Comparison of ENCODE assay signal across 18 cellular contexts in the genomic region with DNA sequence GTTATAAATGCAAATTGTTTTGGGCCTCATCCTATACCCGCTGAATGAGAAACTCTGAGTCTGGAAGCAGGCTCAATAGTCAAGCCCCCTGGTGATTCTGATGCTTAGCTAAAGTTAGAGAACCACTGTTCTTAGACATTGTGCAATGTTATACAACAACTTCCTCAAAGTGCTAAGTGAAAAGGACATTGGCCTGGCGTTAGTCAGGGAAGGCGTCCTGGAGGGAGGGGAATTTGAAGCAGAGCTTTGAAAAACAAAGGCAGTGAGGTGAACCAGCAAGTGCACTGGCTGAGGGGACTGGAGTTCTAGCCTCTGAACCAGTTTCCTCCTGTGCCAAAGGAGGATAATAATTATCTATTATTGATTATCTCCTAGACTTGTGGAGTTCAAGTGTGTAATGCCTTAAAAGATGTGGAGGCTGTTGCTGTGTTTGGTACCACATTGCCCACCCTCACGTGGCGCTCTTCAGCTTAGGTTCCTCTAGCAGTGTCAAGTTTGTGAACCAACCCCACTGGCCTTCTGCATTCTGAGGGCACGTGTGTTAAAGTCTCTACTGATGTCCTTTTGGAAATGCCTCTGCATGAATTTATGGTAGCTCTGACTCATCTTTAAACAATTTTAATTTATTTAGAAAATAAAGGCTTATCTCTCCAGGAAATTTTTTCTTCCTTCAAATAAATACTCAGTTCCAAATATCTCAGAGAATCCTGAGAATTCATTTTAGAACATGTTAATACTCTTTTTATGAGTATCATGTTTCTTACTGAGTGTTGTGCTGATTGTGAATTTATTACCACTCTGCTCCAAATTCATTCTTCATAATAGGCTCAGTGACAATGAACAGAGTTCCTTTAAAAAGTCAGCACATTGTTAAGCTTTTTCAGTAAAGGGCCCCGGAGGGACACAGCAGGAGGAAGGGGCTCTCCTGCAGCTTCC. TPM values are rescaled to one million over a fixed set of nuclear protein-coding genes. Genes with fewer than 3 reads are reported as not detected.
A peak's percentile ranks its signal among the peaks of the same experiment; 100 is the strongest.
DNase-seq lines count a peak whose midpoint lies in the region; ATAC-seq, FAIRE-seq and TF ChIP-seq lines count a peak whose summit lies in the region.
"Had no signal": no experiment of that assay in that cellular context is flagged by ENCODE, and none has a peak within 500 bp of the region (broad histone marks: within the 10 kb centered on the region; RNA-seq: fewer than 3 reads in every experiment).

No MANE protein-coding gene starts in this region.

- H3K4me1 ChIP-seq in breast epithelium (no peaks in the 10 kb centered on the region), keratinocyte (ENCODE audit: control insufficient read depth, extremely low read depth, insufficient read depth, low read length) (peaks cover 11% of the 10 kb centered on the region), ascending aorta (peaks cover 0 to 4% of the 10 kb centered on the region in 2 donors)

- H3K4me3 ChIP-seq in breast epithelium (no peak overlapping the region), keratinocyte (ENCODE audit: control insufficient read depth in 2 of 3, extremely low read depth in 1 of 3, insufficient read depth in 2 of 3, low read depth in 1 of 3, low read length in 3 of 3) (no peak overlapping the region), ascending aorta (no peak overlapping the region)
- H3K4me3 ChIP-seq: heart right ventricle, MG63, SK-N-MC had no signal

- no peak for ATAC-seq in CD4-positive, alpha-beta T cell (ENCODE audit: poor library complexity)
- no peak for ATAC-seq in HG03196 (IDR thresholded peaks at IDR 0.05; ENCODE audit: unreplicated experiment)
- ATAC-seq: esophagus mucosa had no signal

- H3K9me3 ChIP-seq in breast epithelium (no peaks in the 10 kb centered on the region), keratinocyte (ENCODE audit: control insufficient read depth, low read depth, low read length) (no peaks in the 10 kb centered on the region), ascending aorta (no peaks in the 10 kb centered on the region)
- H3K9me3 ChIP-seq in CD4-positive, alpha-beta T cell (ENCODE audit: control insufficient read depth, low read length), result no peaks in the 10 kb centered on the region
- H3K9me3 ChIP-seq: heart right ventricle, MG63 had no signal

- no peak for TF ChIP-seq POLR2A in breast epithelium (IDR thresholded peaks at IDR 0.05)

- CTCF ChIA-PET in MCF 10A (lab: Yijun Ruan, JAX), result interaction anchor here (0.5 to 5.1 kb wide), 9 partner anchors 16 to 913 kb away, joined by 3 to 28 read pairs (median 3); no protein-coding TSS in a partner anchor
- CTCF ChIA-PET in CD4-positive, alpha-beta T cell (lab: Charles Lee), result interaction anchor here (0.9 kb wide), 1 partner anchor 12 kb away, joined by 3 read pairs; no protein-coding TSS in a partner anchor

- peak; percentile 6 for DNase-seq in MCF 10A (ENCODE audit: unreplicated experiment)
- DNase-seq in breast epithelium (ENCODE audit: low spot score in 2 of 2), result no peak
- DNase-seq in SIG-M5 (lab: John Stamatoyannopoulos, UW), result peak; percentile 87
- DNase-seq in keratinocyte (ENCODE audit: low read depth, low spot score), result no peak
- no peak for DNase-seq in CD4-positive, alpha-beta T cell
- no peak for DNase-seq in activated CD8-positive, alpha-beta memory T cell treated with anti-CD3 and anti-CD28 coated beads, Interleukin-2, amount 50 U/mL, for 4 hours
- no peak for DNase-seq in ascending aorta (ENCODE audit: low spot score in 2 of 2)
- DNase-seq: 8988T, activated gamma-delta T cell, cortex of kidney, heart right ventricle, MG63, naive B cell, NCI-H2171 had no signal

- peaks cover 51% of the 10 kb centered on the region for H3K27me3 Mint-ChIP-seq in MCF 10A (ENCODE audit: insufficient read depth, unreplicated experiment)
- H3K27me3 Mint-ChIP-seq in CD4-positive, alpha-beta T cell, result peaks cover 55% of the 10 kb centered on the region
- H3K27me3 Mint-ChIP-seq: naive B cell had no signal

- H3K4me1 Mint-ChIP-seq in MCF 10A (ENCODE audit: insufficient read depth, unreplicated experiment), result no peaks in the 10 kb centered on the region
- H3K4me1 Mint-ChIP-seq in CD4-positive, alpha-beta T cell (ENCODE audit: low read depth), result peaks cover 4% of the 10 kb centered on the region

- H3K9me3 Mint-ChIP-seq in MCF 10A (ENCODE audit: unreplicated experiment), result no peaks in the 10 kb centered on the region
- H3K9me3 Mint-ChIP-seq in CD4-positive, alpha-beta T cell, result no peaks in the 10 kb centered on the region
- H3K9me3 Mint-ChIP-seq: naive B cell had no signal

- FAIRE-seq in keratinocyte (lab: Jason Lieb, UNC), result peak; percentile 9

- no peaks in the 10 kb centered on the region for H4K20me1 ChIP-seq in keratinocyte (ENCODE audit: control insufficient read depth, extremely low read depth, insufficient read depth, low read length)

- no peak overlapping the region for H3K9ac ChIP-seq in keratinocyte (ENCODE audit: control insufficient read depth, extremely low read depth, insufficient read depth, low read length)

- POLR2A ChIA-PET in MCF 10A (lab: Yijun Ruan, JAX), result interaction anchor here (0.7 kb wide), 2 partner anchors 40 to 157 kb away, joined by 3 to 4 read pairs; no protein-coding TSS in a partner anchor
- POLR2A ChIA-PET in CD4-positive, alpha-beta T cell (lab: Charles Lee), result no interaction called here

- no peak overlapping the region for H3K27ac Mint-ChIP-seq in MCF 10A (ENCODE audit: low read depth, unreplicated experiment)
- no peak overlapping the region for H3K27ac Mint-ChIP-seq in CD4-positive, alpha-beta T cell

- no peak overlapping the region for H3K27ac ChIP-seq in breast epithelium
- no peak overlapping the region for H3K27ac ChIP-seq in keratinocyte (ENCODE audit: control insufficient read depth, insufficient read depth, low read length)
- no peak overlapping the region for H3K27ac ChIP-seq in CD4-positive, alpha-beta T cell (ENCODE audit: low read depth, low read length)
- no peak overlapping the region for H3K27ac ChIP-seq in ascending aorta
- H3K27ac ChIP-seq: SK-N-MC had no signal

- H3K36me3 ChIP-seq in breast epithelium (no peaks in the 10 kb centered on the region), keratinocyte (ENCODE audit: control insufficient read depth in 2 of 2, extremely low read depth in 1 of 2, insufficient read depth in 2 of 2, low read length in 2 of 2) (no peaks in the 10 kb centered on the region), ascending aorta (no peaks in the 10 kb centered on the region)
- H3K36me3 ChIP-seq: heart right ventricle, MG63 had no signal

- no peak overlapping the region for H3K4me2 ChIP-seq in keratinocyte (ENCODE audit: control insufficient read depth, extremely low read depth, insufficient read depth, low read depth, low read length)

- no peaks in the 10 kb centered on the region for H3K79me2 ChIP-seq in keratinocyte (ENCODE audit: control insufficient read depth, insufficient read depth, low read length)

- no peak for TF ChIP-seq CTCF in MCF 10A (IDR thresholded peaks at IDR 0.05; ENCODE audit: unreplicated experiment)
- TF ChIP-seq CTCF in breast epithelium (IDR thresholded peaks at IDR 0.05), result no peak
- no peak for TF ChIP-seq CTCF in keratinocyte (optimal IDR thresholded peaks at IDR 0.05 in 1 of 3, IDR thresholded peaks at IDR 0.05 in 1 of 3, conservative IDR thresholded peaks at IDR 0.05 in 1 of 3; ENCODE audit: extremely low read depth in 1 of 3, insufficient read depth in 2 of 3, low read length in 3 of 3)
- no peak for TF ChIP-seq CTCF in CD4-positive, alpha-beta T cell (IDR thresholded peaks at IDR 0.05)
- TF ChIP-seq CTCF in ascending aorta (IDR thresholded peaks at IDR 0.05), result no peak

- no TSS peak for BruUV-seq in MCF 10A (replicated peaks; lab: Mats Ljungman, UMichigan)

- H3K4me3 Mint-ChIP-seq in MCF 10A (ENCODE audit: unreplicated experiment), result no peak overlapping the region
- no peak overlapping the region for H3K4me3 Mint-ChIP-seq in CD4-positive, alpha-beta T cell

- H3K9me1 ChIP-seq in keratinocyte (ENCODE audit: control insufficient read depth, extremely low read depth, insufficient read depth, low read length), result no peaks in the 10 kb centered on the region

- no peaks in the 10 kb centered on the region for H3K36me3 Mint-ChIP-seq in MCF 10A (ENCODE audit: insufficient read depth, unreplicated experiment)
- H3K36me3 Mint-ChIP-seq in CD4-positive, alpha-beta T cell (ENCODE audit: low read depth), result no peaks in the 10 kb centered on the region

- dilution Hi-C loops in keratinocyte (cut with MboI; ENCODE audit: extremely low pct_ligation_motif_present, low sequenced_read_pairs), result no loop called here

- H3K27me3 ChIP-seq in breast epithelium (peaks cover 0 to 35% of the 10 kb centered on the region in 2 donors), keratinocyte (ENCODE audit: control insufficient read depth, extremely low read depth, insufficient read depth, low read length) (no peaks in the 10 kb centered on the region), ascending aorta (no peaks in the 10 kb centered on the region)
- peaks cover 43% of the 10 kb centered on the region for H3K27me3 ChIP-seq in CD4-positive, alpha-beta T cell (ENCODE audit: control insufficient read depth, insufficient read depth, low read length)

- H2AFZ ChIP-seq in keratinocyte (ENCODE audit: control insufficient read depth, low read length), result no peak overlapping the region

- intact Hi-C loops in MCF 10A (cut with micrococcal nuclease), result no loop called here
- intact Hi-C loops in breast epithelium (cut with DNase I; ENCODE audit: low total_unique reads), result no loop called here
- intact Hi-C loops in CD4-positive, alpha-beta T cell (cut with DNase I, micrococcal nuclease), result no loop called here
- intact Hi-C loops in ascending aorta (cut with DNase I), result no loop called here

RNA-seq across cellular contexts. Expression of a gene that starts 5.3 kb away (rescaled TPM):
- total RNA-seq in MCF 10A (2022), result 0.19 and 0.22 TPM in 2 replicates
- total RNA-seq in breast epithelium, result 1 to 10 TPM in 2 of 3 donors, under 1 TPM in 1; 0.96 to 2.0 (median 1.8) TPM
- 2.5 to 3.0 TPM (median 2.8 TPM) in 3 replicates for polyA plus RNA-seq in keratinocyte
- polyA plus RNA-seq in keratinocyte (2011; ENCODE audit: low read depth), result 0.72 TPM
- polyA plus RNA-seq in keratinocyte (2011; cell fraction: cytosol; rRNA removed), result 1.2 and 1.4 TPM in 2 replicates
- 5.2 TPM in 2 replicates for polyA plus RNA-seq in keratinocyte (2011; cell fraction: nucleus; rRNA removed)
- 0.90 and 3.0 TPM in 2 replicates for polyA plus RNA-seq in keratinocyte (2012; ENCODE audit: low replicate concordance)
- polyA minus RNA-seq in keratinocyte, result 0.69 to 2.4 TPM (median 1.7 TPM) in 3 replicates
- polyA minus RNA-seq in keratinocyte (2011; cell fraction: cytosol; rRNA and poly(A)+ RNA removed), result 2.9 TPM
- 3.3 and 4.1 TPM in 2 replicates for polyA minus RNA-seq in keratinocyte (2011; cell fraction: nucleus; rRNA and poly(A)+ RNA removed)
- under 1 TPM; 0.11 to 0.14 TPM for total RNA-seq in CD4-positive, alpha-beta T cell
- not detected for total RNA-seq in ascending aorta
- total RNA-seq: pulmonary artery endothelial cell had no signal

Comparison
In these comparisons a context has a peak if more than half of its experiments do, and no peak if none do; other contexts are left out.
1. DNase-seq: peak in MCF 10A (single experiment) and SIG-M5 (single experiment); none in breast epithelium (0 of 2), keratinocyte (single experiment), CD4-positive, alpha-beta T cell (0 of 10), activated CD8-positive, alpha-beta memory T cell treated with anti-CD3 and anti-CD28 coated beads, Interleukin-2, amount 50 U/mL, for 4 hours (single experiment) and ascending aorta (0 of 2).